18 cellular contexts compared by ENCODE assay signal in genomic region chr3:9208713-9209112, GRCh38. TPM values are rescaled to one million over a fixed set of nuclear protein-coding genes. Genes with fewer than 3 reads are reported as not detected.
DNase-seq lines count a peak whose midpoint lies in the region; ATAC-seq and TF ChIP-seq lines count a peak whose summit lies in the region.
"Had no signal": no experiment of that assay in that cellular context is flagged by ENCODE, and none has a peak within 500 bp of the region (broad histone marks: within the 10 kb centered on the region; RNA-seq: fewer than 3 reads in every experiment).

No MANE protein-coding gene starts in this region.

- DNase-seq in HEK293T (ENCODE audit: extremely low spot score) (no peak), HuH-7.5 (ENCODE audit: low spot score) (peak; percentile 36), endodermal cell (no peak), nephron progenitor cell (no peak), progenitor cell of endocrine pancreas (ENCODE audit: low spot score, unreplicated experiment) (no peak), DMS 273 treated with DMSO at 0.1 percent for 48 hours (lab: John Stamatoyannopoulos, UW) (no peak)
- no peak for DNase-seq in activated naive CD4-positive, alpha-beta T cell treated with anti-CD3 and anti-CD28 coated beads, Interleukin-2, amount 50 U/mL, for 16 hours
- DNase-seq: C1 segment of cervical spinal cord; Calu3; CD4-positive, alpha-beta memory T cell; COR-L47; DMS153; DND-41; GM23248; H7; HCEC 1CT; HFFc6 had no signal

- H3K9me3 ChIP-seq in endodermal cell (ENCODE audit: control insufficient read depth, low read length) = no peaks in the 10 kb centered on the region

- no peak for ATAC-seq in HG02938 (IDR thresholded peaks at IDR 0.05; ENCODE audit: unreplicated experiment)

- H3K4me1 ChIP-seq in endodermal cell (ENCODE audit: control insufficient read depth, insufficient read depth, low read length) = peaks cover 4% of the 10 kb centered on the region

- peaks cover 20% of the 10 kb centered on the region for H3K4me1 Mint-ChIP-seq in endodermal cell
- H3K4me1 Mint-ChIP-seq in nephron progenitor cell = peaks cover 84% of the 10 kb centered on the region
- H3K4me1 Mint-ChIP-seq in progenitor cell of endocrine pancreas (ENCODE audit: low read depth) = peaks cover 14% of the 10 kb centered on the region

- CTCF ChIA-PET in HEK293T (lab: Yijun Ruan, JAX) = no interaction called here

- H3K4me3 Mint-ChIP-seq in endodermal cell (no peak overlapping the region), nephron progenitor cell (no peak overlapping the region), progenitor cell of endocrine pancreas (ENCODE audit: low read depth) (no peak overlapping the region)
- H3K4me3 Mint-ChIP-seq: CD4-positive, alpha-beta memory T cell; HFFc6 had no signal

- TF ChIP-seq CTCF in endodermal cell (conservative IDR thresholded peaks at IDR 0.05) (no peak), nephron progenitor cell (IDR thresholded peaks at IDR 0.05) (no peak), progenitor cell of endocrine pancreas (IDR thresholded peaks at IDR 0.05; ENCODE audit: unreplicated experiment) (no peak)

- H3K27me3 Mint-ChIP-seq in endodermal cell (ENCODE audit: insufficient read depth) (peaks cover 16% of the 10 kb centered on the region), nephron progenitor cell (ENCODE audit: low read depth, poor library complexity) (peaks cover 9% of the 10 kb centered on the region), progenitor cell of endocrine pancreas (no peaks in the 10 kb centered on the region)

- POLR2A ChIA-PET in HEK293T (lab: Yijun Ruan, JAX) = no interaction called here

- no peaks in the 10 kb centered on the region for H3K36me3 ChIP-seq in endodermal cell (ENCODE audit: control insufficient read depth, insufficient read depth, low read length)

- H3K27ac ChIP-seq in endodermal cell (ENCODE audit: low read depth, low read length) = peak overlapping the region; percentile 16
- H3K27ac ChIP-seq: GM23248 had no signal

- H3K9me3 Mint-ChIP-seq in endodermal cell (no peaks in the 10 kb centered on the region), nephron progenitor cell (no peaks in the 10 kb centered on the region), progenitor cell of endocrine pancreas (ENCODE audit: low read depth) (no peaks in the 10 kb centered on the region)
- H3K9me3 Mint-ChIP-seq: CD4-positive, alpha-beta memory T cell; HFFc6 had no signal

- WGBS in endodermal cell (ENCODE audit: insufficient coverage in 1 of 2, insufficient read length in 1 of 2), 2 experiments = 82 to 92% methylated on average over 2 of the region's 2 CpGs

- H3K27me3 ChIP-seq in endodermal cell (ENCODE audit: control insufficient read depth, insufficient read depth, low read length, poor library complexity, severe bottlenecking) = peaks cover 8% of the 10 kb centered on the region

- no peak overlapping the region for H3K9ac ChIP-seq in endodermal cell (ENCODE audit: extremely low read depth, low read length, poor library complexity, severe bottlenecking)
- H3K9ac ChIP-seq: GM23248 had no signal

- H3K27ac Mint-ChIP-seq in endodermal cell = no peak overlapping the region
- H3K27ac Mint-ChIP-seq in nephron progenitor cell = peak overlapping the region; percentile 49
- H3K27ac Mint-ChIP-seq in progenitor cell of endocrine pancreas = no peak overlapping the region
- H3K27ac Mint-ChIP-seq: CD4-positive, alpha-beta memory T cell; HFFc6 had no signal

- H3K4me3 ChIP-seq in endodermal cell (ENCODE audit: low read length) = no peak overlapping the region
- H3K4me3 ChIP-seq: GM23248 had no signal

- H3K36me3 Mint-ChIP-seq in endodermal cell (ENCODE audit: low read depth) = no peaks in the 10 kb centered on the region
- H3K36me3 Mint-ChIP-seq in nephron progenitor cell (ENCODE audit: low read depth) = peaks cover 5% of the 10 kb centered on the region
- H3K36me3 Mint-ChIP-seq in progenitor cell of endocrine pancreas (ENCODE audit: insufficient read depth) = no peaks in the 10 kb centered on the region
- H3K36me3 Mint-ChIP-seq: CD4-positive, alpha-beta memory T cell had no signal

TF ChIP-seq in HEK293T, 16 proteins besides CTCF, POLR2A, EP300 and RAD21:
- no peak for TF ChIP-seq BHLHE40 (IDR thresholded peaks at IDR 0.05; ENCODE audit: borderline replicate concordance)
- peak; percentile 80 for TF ChIP-seq PKNOX1 (IDR thresholded peaks at IDR 0.05)
- no peak for TF ChIP-seq FOXM1 (IDR thresholded peaks at IDR 0.05; ENCODE audit: borderline replicate concordance)

RNA-seq across cellular contexts. Expression of gene SRGAP3, which starts 40.7 kb away (rescaled TPM):
- 1 to 10 TPM; 5.0 to 8.1 TPM for total RNA-seq in endodermal cell
- polyA plus RNA-seq in endodermal cell (2013, experiment 1 of 2) = 81.2 TPM
- polyA plus RNA-seq in endodermal cell (2013, experiment 2 of 2) = 69.8 TPM
- 20.7 and 21.4 TPM in 2 replicates for total RNA-seq in progenitor cell of endocrine pancreas
